In the genomic region with DNA sequence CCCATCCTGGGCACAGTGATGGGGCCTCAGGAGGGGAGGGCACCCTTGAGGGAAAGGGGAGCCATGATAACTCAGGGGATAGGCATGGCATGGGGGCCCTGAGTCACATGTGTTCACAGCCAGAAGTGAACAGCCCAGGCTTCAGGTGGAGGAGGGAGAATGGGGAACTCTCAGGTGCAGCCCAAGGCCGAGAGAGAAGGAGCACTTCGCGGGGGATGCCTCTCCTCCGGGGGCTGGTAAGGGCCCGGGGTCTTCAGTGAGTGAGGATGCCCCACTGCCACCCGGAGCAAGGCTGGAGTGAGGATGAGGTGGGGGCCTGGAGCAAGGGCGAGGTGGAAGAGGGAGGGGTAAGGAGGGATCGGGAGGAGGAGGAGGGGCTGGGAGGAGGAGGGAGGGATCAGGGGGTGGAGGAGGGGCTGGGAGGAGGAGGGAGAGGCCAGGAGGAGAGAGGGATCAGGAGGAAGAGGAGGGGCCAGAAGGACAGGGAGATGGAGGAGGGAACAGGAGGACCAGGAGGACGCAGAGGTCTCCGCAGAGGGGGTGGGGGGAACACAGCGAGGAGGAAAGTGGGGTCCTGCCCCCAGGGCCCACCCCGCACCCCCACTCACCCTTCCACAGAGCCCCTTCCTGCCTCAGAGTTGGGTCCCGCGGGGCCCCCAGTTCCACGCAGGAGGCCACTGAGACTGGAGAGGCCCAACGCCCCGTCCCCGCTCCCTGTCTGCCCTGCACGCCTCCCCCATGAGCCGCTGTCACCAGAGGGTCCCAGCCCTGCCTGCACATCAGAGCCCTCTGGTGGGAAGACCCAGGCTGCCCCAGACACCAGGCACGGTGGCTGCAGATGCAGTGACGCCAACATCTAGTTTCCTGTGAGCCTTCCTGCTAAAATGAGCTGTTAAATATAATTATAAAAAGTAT, we compare ENCODE assay signal across 14 cellular contexts. TPM values are rescaled to one million over a fixed set of nuclear protein-coding genes. Genes with fewer than 3 reads are reported as not detected.
DNase-seq lines count a peak whose midpoint lies in the region; ATAC-seq, FAIRE-seq and TF ChIP-seq lines count a peak whose summit lies in the region.
"Had no signal": no experiment of that assay in that cellular context is flagged by ENCODE, and none has a peak within 500 bp of the region (broad histone marks: within the 10 kb centered on the region; RNA-seq: fewer than 3 reads in every experiment).

No MANE protein-coding gene starts in this region.

- H3K27ac ChIP-seq in OCI-LY3 (ENCODE audit: low read length) (no peak overlapping the region), esophagus muscularis mucosa (replicated peaks in 1 of 4) (peak overlapping the region; percentile 80 to 95 (median 87)), stomach (peak overlapping the region in 2 of 5 donors; percentile 48 to 94)
- H3K27ac ChIP-seq: A549, adrenal gland had no signal

- TF ChIP-seq POLR2A in esophagus muscularis mucosa (IDR thresholded peaks at IDR 0.05; ENCODE audit: low read depth) (no peak), stomach (IDR thresholded peaks at IDR 0.05) (no peak)

- FAIRE-seq in urothelium cell line (lab: Jason Lieb, UNC) = no peak
- FAIRE-seq: A549, small intestine had no signal

- peaks cover 5% of the 10 kb centered on the region for H3K9me3 Mint-ChIP-seq in activated CD4-positive, alpha-beta T cell treated with anti-CD3 and anti-CD28 coated beads, Interleukin-2, amount 10 ng/mL, durations not matched to agents 7 days and 5 days
- peaks cover 8 to 9% of the 10 kb centered on the region in 2 donors for H3K9me3 Mint-ChIP-seq in stimulated activated naive B cell treated with anti-CD40 and anti-IgM and Interleukin-4, amounts not matched to agents 10 μg/mL and 1 μg/mL and 100 μg/mL, for 72 hours

- H3K27me3 ChIP-seq in OCI-LY3 (ENCODE audit: low read depth, low read length) (no peaks in the 10 kb centered on the region), esophagus muscularis mucosa (no peaks in the 10 kb centered on the region), stomach (no peaks in the 10 kb centered on the region)
- H3K27me3 ChIP-seq: adrenal gland had no signal

- H3K36me3 Mint-ChIP-seq in activated CD4-positive, alpha-beta T cell treated with anti-CD3 and anti-CD28 coated beads, Interleukin-2, amount 10 ng/mL, durations not matched to agents 7 days and 5 days (ENCODE audit: low read depth) = peaks cover 10% of the 10 kb centered on the region
- peaks cover 7 to 10% of the 10 kb centered on the region in 2 donors for H3K36me3 Mint-ChIP-seq in stimulated activated naive B cell treated with anti-CD40 and anti-IgM and Interleukin-4, amounts not matched to agents 10 μg/mL and 1 μg/mL and 100 μg/mL, for 72 hours

- TF ChIP-seq CTCF in OCI-LY3 (IDR thresholded peaks at IDR 0.05; ENCODE audit: low read depth, low read length) (0 out of 2 replicates have a peak, but pooled peaks have one; percentile 8), esophagus muscularis mucosa (IDR thresholded peaks at IDR 0.05) (no peak), stomach (IDR thresholded peaks at IDR 0.05) (no peak)

- no peaks in the 10 kb centered on the region for H3K79me2 ChIP-seq in OCI-LY3 (ENCODE audit: low read length)

- no peaks in the 10 kb centered on the region for H3K27me3 Mint-ChIP-seq in activated CD4-positive, alpha-beta T cell treated with anti-CD3 and anti-CD28 coated beads, Interleukin-2, amount 10 ng/mL, durations not matched to agents 7 days and 5 days
- H3K27me3 Mint-ChIP-seq in stimulated activated naive B cell treated with anti-CD40 and anti-IgM and Interleukin-4, amounts not matched to agents 10 μg/mL and 1 μg/mL and 100 μg/mL, for 72 hours = peaks cover 9 to 10% of the 10 kb centered on the region in 2 donors
- H3K27me3 Mint-ChIP-seq: activated B cell treated with CpG ODN at 0.5 μM for 24 hours had no signal

- 83% methylated on average over 22 of the region's 22 CpGs for WGBS in esophagus muscularis mucosa
- 66 to 83% (median 80%) methylated on average over 17 to 22 of the region's 22 CpGs for WGBS in stomach, 5 donors

- no peak overlapping the region for H2AFZ ChIP-seq in OCI-LY3 (ENCODE audit: low read depth, low read length)

- POLR2A ChIA-PET in activated CD4-positive, alpha-beta T cell treated with anti-CD3 and anti-CD28 coated beads, Interleukin-2, amount 10 ng/mL, durations not matched to agents 7 days and 5 days (lab: Charles Lee) = no interaction called here

- peaks cover 75% of the 10 kb centered on the region for H3K4me1 Mint-ChIP-seq in activated CD4-positive, alpha-beta T cell treated with anti-CD3 and anti-CD28 coated beads, Interleukin-2, amount 10 ng/mL, durations not matched to agents 7 days and 5 days
- peaks cover 38 to 72% of the 10 kb centered on the region in 2 donors for H3K4me1 Mint-ChIP-seq in stimulated activated naive B cell treated with anti-CD40 and anti-IgM and Interleukin-4, amounts not matched to agents 10 μg/mL and 1 μg/mL and 100 μg/mL, for 72 hours

- H3K4me2 ChIP-seq in OCI-LY3 (ENCODE audit: low read length) = no peak overlapping the region
- H3K4me2 ChIP-seq: A549 had no signal

- ATAC-seq in stimulated activated naive B cell treated with anti-CD40 and anti-IgM and Interleukin-4, amounts not matched to agents 10 μg/mL and 1 μg/mL and 100 μg/mL, for 72 hours (replicated peaks) = no peak
- ATAC-seq in GM19023 (IDR thresholded peaks at IDR 0.05; ENCODE audit: unreplicated experiment) = no peak
- ATAC-seq: A549 had no signal

- no peaks in the 10 kb centered on the region for H4K20me1 ChIP-seq in OCI-LY3 (ENCODE audit: insufficient read depth, low read length)

- peak overlapping the region; percentile 90 for H3K27ac Mint-ChIP-seq in activated CD4-positive, alpha-beta T cell treated with anti-CD3 and anti-CD28 coated beads, Interleukin-2, amount 10 ng/mL, durations not matched to agents 7 days and 5 days
- H3K27ac Mint-ChIP-seq in stimulated activated naive B cell treated with anti-CD40 and anti-IgM and Interleukin-4, amounts not matched to agents 10 μg/mL and 1 μg/mL and 100 μg/mL, for 72 hours = peak overlapping the region; percentile 97

- CTCF ChIA-PET in activated CD4-positive, alpha-beta T cell treated with anti-CD3 and anti-CD28 coated beads, Interleukin-2, amount 10 ng/mL, durations not matched to agents 7 days and 5 days (lab: Charles Lee) = interaction anchor here (1.0 to 1.6 kb wide), 2 partner anchors 10 to 21 kb away, joined by 3 to 5 read pairs; no protein-coding TSS in a partner anchor

- peak overlapping the region; percentile 22 for H3K4me3 Mint-ChIP-seq in activated CD4-positive, alpha-beta T cell treated with anti-CD3 and anti-CD28 coated beads, Interleukin-2, amount 10 ng/mL, durations not matched to agents 7 days and 5 days
- H3K4me3 Mint-ChIP-seq in stimulated activated naive B cell treated with anti-CD40 and anti-IgM and Interleukin-4, amounts not matched to agents 10 μg/mL and 1 μg/mL and 100 μg/mL, for 72 hours = peak overlapping the region in 1 of 2 donors; percentile 51
- H3K4me3 Mint-ChIP-seq: activated B cell treated with CpG ODN at 0.5 μM for 24 hours had no signal

- no peaks in the 10 kb centered on the region for H3K9me3 ChIP-seq in OCI-LY3 (ENCODE audit: insufficient read depth, low read length)
- peaks cover 0 to 5% (median 2%) of the 10 kb centered on the region in 4 donors for H3K9me3 ChIP-seq in esophagus muscularis mucosa
- H3K9me3 ChIP-seq in stomach = peaks cover 0 to 5% (median 0%) of the 10 kb centered on the region in 4 donors
- H3K9me3 ChIP-seq: adrenal gland had no signal

- no peaks in the 10 kb centered on the region for H3K36me3 ChIP-seq in OCI-LY3 (replicated peaks; ENCODE audit: low read depth, low read length)
- H3K36me3 ChIP-seq in esophagus muscularis mucosa = no peaks in the 10 kb centered on the region
- H3K36me3 ChIP-seq in stomach = peaks cover 0 to 4% (median 0%) of the 10 kb centered on the region in 4 donors
- H3K36me3 ChIP-seq: adrenal gland had no signal

- peak; percentile 18 for DNase-seq in activated CD4-positive, alpha-beta T cell treated with anti-CD3 and anti-CD28 coated beads, Interleukin-2, amount 10 ng/mL, durations not matched to agents 7 days and 5 days
- DNase-seq in activated CD4-positive, alpha-beta T cell treated with anti-CD3 and anti-CD28 coated beads, Interleukin-2, amount 50 U/mL, for 48 hours = no peak
- DNase-seq in esophagus muscularis mucosa (ENCODE audit: extremely low spot score) (no peak), stomach (no peak), urothelium cell line (ENCODE audit: low spot score) (no peak)
- no peak for DNase-seq in stimulated activated naive B cell treated with anti-CD40 and anti-IgM and Interleukin-4, amounts not matched to agents 10 μg/mL and 1 μg/mL and 100 μg/mL, for 72 hours
- DNase-seq: activated B cell treated with CpG ODN at 0.5 μM for 24 hours, adrenal gland, NCI-H345, RPMI8226, small intestine had no signal

- no peak overlapping the region for H3K4me3 ChIP-seq in OCI-LY3 (ENCODE audit: low read length)
- H3K4me3 ChIP-seq in esophagus muscularis mucosa = no peak overlapping the region
- H3K4me3 ChIP-seq in stomach = no peak overlapping the region
- H3K4me3 ChIP-seq: A549, adrenal gland had no signal

- intact Hi-C loops in esophagus muscularis mucosa (cut with DNase I) (no loop called here), stomach (cut with DNase I; ENCODE audit: low total_unique reads) (no loop called here)

- H3K4me1 ChIP-seq in OCI-LY3 (ENCODE audit: low read length) (peaks cover 33% of the 10 kb centered on the region), esophagus muscularis mucosa (peaks cover 36 to 71% (median 65%) of the 10 kb centered on the region in 4 donors), stomach (peaks cover 11 to 38% (median 24%) of the 10 kb centered on the region in 4 donors)
- H3K4me1 ChIP-seq: A549 had no signal

- TF ChIP-seq EP300 in esophagus muscularis mucosa (IDR thresholded peaks at IDR 0.05) = no peak
- no peak for TF ChIP-seq EP300 in stomach (IDR thresholded peaks at IDR 0.05)

- H3K9ac ChIP-seq in OCI-LY3 (ENCODE audit: low read length) = no peak overlapping the region

RNA-seq across cellular contexts. Expression of a gene that starts 42.8 kb away (rescaled TPM):
- 1 to 10 TPM; 4.9 TPM for total RNA-seq in activated CD4-positive, alpha-beta T cell treated with anti-CD3 and anti-CD28 coated beads, Interleukin-2, amount 10 ng/mL, durations not matched to agents 7 days and 5 days
- total RNA-seq in esophagus muscularis mucosa (100 to 1,000 TPM; 172 to 287 (median 231) TPM), stomach (100 to 1,000 TPM in 1 of 5 donors, 10 to 100 TPM in 3, under 1 TPM in 1; 0.87 to 113 (median 31.4) TPM)
- polyA plus RNA-seq in stomach = 100 to 1,000 TPM in 1 of 3 donors, 10 to 100 TPM in 2; 14.1 to 101 (median 32.3) TPM
- polyA plus RNA-seq: A549 had no signal
